Comparison of ENCODE assay signal across 1 cellular context in the genomic region with DNA sequence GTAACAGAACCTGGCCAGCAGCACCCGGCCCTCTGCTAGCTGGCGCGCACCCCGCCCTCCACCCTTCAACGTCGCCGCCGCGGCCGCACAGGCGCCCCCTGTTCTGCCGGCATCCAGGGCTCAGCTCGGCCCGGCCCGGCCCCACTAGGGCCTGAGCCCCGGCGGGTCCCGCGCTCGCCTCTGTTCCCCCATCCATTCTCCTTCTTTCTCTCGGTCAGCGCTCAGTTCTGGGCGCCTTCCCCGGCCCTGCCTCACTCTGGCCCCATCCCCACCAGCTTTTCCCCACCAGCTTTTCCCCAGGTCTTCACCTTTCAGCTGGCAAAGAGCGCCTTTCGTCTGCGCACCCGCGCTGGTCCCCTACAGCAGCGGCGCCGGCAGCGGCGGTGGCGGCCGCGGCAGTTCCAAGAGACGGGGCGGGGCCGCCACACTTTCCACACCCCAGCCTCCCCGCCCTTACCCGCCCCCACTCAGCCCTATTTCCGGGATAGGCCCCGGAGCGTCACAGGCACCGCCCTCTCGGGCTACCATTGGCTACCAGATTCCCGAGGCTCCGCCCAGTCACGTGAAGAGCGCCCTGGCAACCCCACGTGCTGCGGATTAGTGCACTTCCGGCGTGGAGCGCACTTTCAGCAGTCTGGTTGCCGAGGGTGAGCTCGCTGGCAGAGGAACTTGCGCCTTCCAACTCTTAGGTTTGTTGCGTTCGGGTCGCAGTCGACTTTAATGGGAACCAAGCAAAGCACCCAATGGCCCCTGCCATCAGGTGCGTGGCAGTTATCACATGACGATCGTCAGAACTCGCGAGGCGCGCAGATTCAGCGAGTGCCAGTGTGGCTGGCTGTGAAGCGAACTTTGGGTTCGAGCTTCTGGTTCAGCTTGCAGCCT.
TF ChIP-seq lines count a peak whose summit lies in the region.

TSS of gene EIF5A2 (minus strand) at position 403 of the 882 bp plus-strand sequence. CDS start 831 bp downstream, outside the sequence.

TF ChIP-seq in K562, 482 proteins besides CTCF, POLR2A, EP300 and RAD21 (continued from another document and continues in another):
- TF ChIP-seq ZNF445 (CRISPR knock-in tag; IDR thresholded peaks at IDR 0.05; ENCODE audit: low read depth), result no peak
- TF ChIP-seq TCF3 (CRISPR knock-in tag; IDR thresholded peaks at IDR 0.05), result 0 out of 2 replicates have a peak, but pooled peaks have one; percentile 8
- TF ChIP-seq ATF1 (CRISPR knock-in tag; IDR thresholded peaks at IDR 0.05), result no peak
- TF ChIP-seq ATF1 (tag; IDR thresholded peaks at IDR 0.05), result peak; percentile 90
- 0 out of 2 replicates have a peak, but pooled peaks have one; percentile 23 for TF ChIP-seq GATAD2B (IDR thresholded peaks at IDR 0.05; ENCODE audit: borderline replicate concordance)
- TF ChIP-seq, protein P1, sequence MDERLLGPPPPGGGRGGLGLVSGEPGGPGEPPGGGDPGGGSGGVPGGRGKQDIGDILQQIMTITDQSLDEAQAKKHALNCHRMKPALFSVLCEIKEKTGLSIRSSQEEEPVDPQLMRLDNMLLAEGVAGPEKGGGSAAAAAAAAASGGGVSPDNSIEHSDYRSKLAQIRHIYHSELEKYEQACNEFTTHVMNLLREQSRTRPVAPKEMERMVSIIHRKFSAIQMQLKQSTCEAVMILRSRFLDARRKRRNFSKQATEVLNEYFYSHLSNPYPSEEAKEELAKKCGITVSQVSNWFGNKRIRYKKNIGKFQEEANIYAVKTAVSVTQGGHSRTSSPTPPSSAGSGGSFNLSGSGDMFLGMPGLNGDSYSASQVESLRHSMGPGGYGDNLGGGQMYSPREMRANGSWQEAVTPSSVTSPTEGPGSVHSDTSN (CRISPR knock-in tag; IDR thresholded peaks at IDR 0.05; ENCODE audit: low read depth), result no peak
- TF ChIP-seq, protein P1 (tag; conservative IDR thresholded peaks at IDR 0.05; ENCODE audit: low read depth), result no peak
- no peak; the same call in 1 of the 2 replicates for TF ChIP-seq HDAC2 (IDR thresholded peaks at IDR 0.05)
- TF ChIP-seq C11orf30 (IDR thresholded peaks at IDR 0.05; ENCODE audit: low read depth), result no peak
- TF ChIP-seq ATF7 (IDR thresholded peaks at IDR 0.05), result peak; percentile 68
- no peak for TF ChIP-seq ZNF695 (CRISPR knock-in tag; IDR thresholded peaks at IDR 0.05)
- TF ChIP-seq CREB5 (CRISPR knock-in tag; IDR thresholded peaks at IDR 0.05), result no peak
- TF ChIP-seq TEAD1 (CRISPR knock-in tag; IDR thresholded peaks at IDR 0.05), result 0 out of 4 replicates have a peak, but pooled peaks of 1 of the 2 experiments have one; percentile 68
- peak; percentile 98 for TF ChIP-seq USF2 (CRISPR knock-in tag; IDR thresholded peaks at IDR 0.05)
- TF ChIP-seq ZKSCAN1 (IDR thresholded peaks at IDR 0.05; ENCODE audit: low read depth, low read length), result no peak
- peak; percentile 83 for TF ChIP-seq CBFA2T2 (conservative IDR thresholded peaks at IDR 0.05)
- TF ChIP-seq CC2D1A (IDR thresholded peaks at IDR 0.05), result peak; percentile 93
- no peak for TF ChIP-seq OTX1 (CRISPR knock-in tag; IDR thresholded peaks at IDR 0.05)
- TF ChIP-seq HDAC6 (IDR thresholded peaks at IDR 0.05; ENCODE audit: low read depth, low read length), result no peak
- TF ChIP-seq SMARCE1 (IDR thresholded peaks at IDR 0.05), result no peak
- no peak for TF ChIP-seq ASH1L (IDR thresholded peaks at IDR 0.05; ENCODE audit: borderline replicate concordance, low read depth, partially characterized antibody)
- TF ChIP-seq GMEB1 (CRISPR knock-in tag; IDR thresholded peaks at IDR 0.05), result no peak
- peak; percentile 97 for TF ChIP-seq ETV5 (CRISPR knock-in tag; IDR thresholded peaks at IDR 0.05; ENCODE audit: low read depth)
- TF ChIP-seq ZNF398 (CRISPR knock-in tag; IDR thresholded peaks at IDR 0.05), result no peak
- TF ChIP-seq STAG1 (CRISPR knock-in tag; IDR thresholded peaks at IDR 0.05; ENCODE audit: borderline replicate concordance), result no peak
- TF ChIP-seq ARID2 (IDR thresholded peaks at IDR 0.05), result no peak
- TF ChIP-seq CREBBP (IDR thresholded peaks at IDR 0.05; ENCODE audit: low read depth, low read length), result no peak
- TF ChIP-seq RBM34 (IDR thresholded peaks at IDR 0.05; ENCODE audit: borderline replicate concordance, insufficient read depth, low read length), result no peak
- TF ChIP-seq JUND (IDR thresholded peaks at IDR 0.05; ENCODE audit: borderline replicate concordance, low read depth, low read length), result no peak; the same call in 1 of the 2 replicates
- TF ChIP-seq JUND (tag; IDR thresholded peaks at IDR 0.05; ENCODE audit: borderline replicate concordance, low read depth, low read length), result no peak; the same call in 2 of the 3 replicates
- TF ChIP-seq NUFIP1 (IDR thresholded peaks at IDR 0.05; ENCODE audit: partially characterized antibody), result no peak
- peak; percentile 17; the same call in 1 of the 2 replicates for TF ChIP-seq XRCC5 (IDR thresholded peaks at IDR 0.05; ENCODE audit: low read depth, low read length)
- TF ChIP-seq RBM25 (IDR thresholded peaks at IDR 0.05; ENCODE audit: low read depth, low read length, severe bottlenecking), result no peak
- peak; percentile 83 to 84 for TF ChIP-seq NRF1 (conservative IDR thresholded peaks at IDR 0.05 in 1 of 2, IDR thresholded peaks at IDR 0.05 in 1 of 2)
- TF ChIP-seq CHD4 (IDR thresholded peaks at IDR 0.05; ENCODE audit: insufficient read depth, insufficient replicate concordance, low read depth, low read length, poor library complexity, severe bottlenecking), result no peak
- TF ChIP-seq RNF2 (IDR thresholded peaks at IDR 0.05), result peak; percentile 63; the same call in 1 of the 2 replicates
- TF ChIP-seq, protein P2, sequence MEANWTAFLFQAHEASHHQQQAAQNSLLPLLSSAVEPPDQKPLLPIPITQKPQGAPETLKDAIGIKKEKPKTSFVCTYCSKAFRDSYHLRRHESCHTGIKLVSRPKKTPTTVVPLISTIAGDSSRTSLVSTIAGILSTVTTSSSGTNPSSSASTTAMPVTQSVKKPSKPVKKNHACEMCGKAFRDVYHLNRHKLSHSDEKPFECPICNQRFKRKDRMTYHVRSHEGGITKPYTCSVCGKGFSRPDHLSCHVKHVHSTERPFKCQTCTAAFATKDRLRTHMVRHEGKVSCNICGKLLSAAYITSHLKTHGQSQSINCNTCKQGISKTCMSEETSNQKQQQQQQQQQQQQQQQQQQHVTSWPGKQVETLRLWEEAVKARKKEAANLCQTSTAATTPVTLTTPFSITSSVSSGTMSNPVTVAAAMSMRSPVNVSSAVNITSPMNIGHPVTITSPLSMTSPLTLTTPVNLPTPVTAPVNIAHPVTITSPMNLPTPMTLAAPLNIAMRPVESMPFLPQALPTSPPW (CRISPR knock-in tag; IDR thresholded peaks at IDR 0.05), result peak; percentile 86
- no peak for TF ChIP-seq RBM14 (IDR thresholded peaks at IDR 0.05; ENCODE audit: borderline replicate concordance, insufficient read depth, low read depth, low read length)
- TF ChIP-seq STAT6 (CRISPR knock-in tag; IDR thresholded peaks at IDR 0.05), result no peak
- TF ChIP-seq BCOR (IDR thresholded peaks at IDR 0.05), result peak; percentile 60
- peak; percentile 98 for TF ChIP-seq SP1 (CRISPR knock-in tag; IDR thresholded peaks at IDR 0.05)
- no peak for TF ChIP-seq KLF10 (CRISPR knock-in tag; IDR thresholded peaks at IDR 0.05)
- TF ChIP-seq RAD51 (IDR thresholded peaks at IDR 0.05; ENCODE audit: borderline replicate concordance, low read depth), result peak; percentile 97
- TF ChIP-seq, protein P3, sequence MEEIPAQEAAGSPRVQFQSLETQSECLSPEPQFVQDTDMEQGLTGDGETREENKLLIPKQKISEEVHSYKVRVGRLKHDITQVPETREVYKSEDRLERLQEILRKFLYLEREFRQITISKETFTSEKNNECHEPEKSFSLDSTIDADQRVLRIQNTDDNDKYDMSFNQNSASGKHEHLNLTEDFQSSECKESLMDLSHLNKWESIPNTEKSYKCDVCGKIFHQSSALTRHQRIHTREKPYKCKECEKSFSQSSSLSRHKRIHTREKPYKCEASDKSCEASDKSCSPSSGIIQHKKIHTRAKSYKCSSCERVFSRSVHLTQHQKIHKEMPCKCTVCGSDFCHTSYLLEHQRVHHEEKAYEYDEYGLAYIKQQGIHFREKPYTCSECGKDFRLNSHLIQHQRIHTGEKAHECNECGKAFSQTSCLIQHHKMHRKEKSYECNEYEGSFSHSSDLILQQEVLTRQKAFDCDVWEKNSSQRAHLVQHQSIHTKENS (CRISPR knock-in tag; IDR thresholded peaks at IDR 0.05), result no peak
- TF ChIP-seq SMAD4 (CRISPR knock-in tag; conservative IDR thresholded peaks at IDR 0.05), result peak; percentile 69; the same call in 1 of the 2 replicates
- TF ChIP-seq ZNF217 (CRISPR knock-in tag; IDR thresholded peaks at IDR 0.05), result no peak
- TF ChIP-seq POLR2AphosphoS5 (IDR thresholded peaks at IDR 0.05; ENCODE audit: control insufficient read depth, insufficient read depth, low read depth, low read length), result peak; percentile 62
- TF ChIP-seq PPARD (CRISPR knock-in tag; IDR thresholded peaks at IDR 0.05), result no peak
- no peak for TF ChIP-seq BMI1 (IDR thresholded peaks at IDR 0.05; ENCODE audit: low read length)
- TF ChIP-seq HNRNPL (IDR thresholded peaks at IDR 0.05; ENCODE audit: low read depth, low read length), result no peak
